8 cellular contexts compared by ENCODE assay signal in genomic region chr2:16305191-16305590, GRCh38.
"Had no signal": no experiment of that assay in that cellular context is flagged by ENCODE, and none has a peak within 500 bp of the region (broad histone marks: within the 10 kb centered on the region; RNA-seq: fewer than 3 reads in every experiment).

No MANE protein-coding gene starts in this region.

- H3K4me3 ChIP-seq: K562 had no signal

- H3K27ac ChIP-seq: HL-60, KMS-11 had no signal

- DNase-seq: IMR-90, KBM-7, KG1 had no signal

- H3K4me2 ChIP-seq: KMS-11 had no signal

- H3K36me3 Mint-ChIP-seq: IgD-negative memory B cell had no signal

- H3K4me3 Mint-ChIP-seq: IgD-negative memory B cell had no signal

- H3K27ac Mint-ChIP-seq: IgD-negative memory B cell had no signal

- ATAC-seq: HepG2, K562 had no signal
